Comparison of ENCODE assay signal across 18 cellular contexts in the genomic region with DNA sequence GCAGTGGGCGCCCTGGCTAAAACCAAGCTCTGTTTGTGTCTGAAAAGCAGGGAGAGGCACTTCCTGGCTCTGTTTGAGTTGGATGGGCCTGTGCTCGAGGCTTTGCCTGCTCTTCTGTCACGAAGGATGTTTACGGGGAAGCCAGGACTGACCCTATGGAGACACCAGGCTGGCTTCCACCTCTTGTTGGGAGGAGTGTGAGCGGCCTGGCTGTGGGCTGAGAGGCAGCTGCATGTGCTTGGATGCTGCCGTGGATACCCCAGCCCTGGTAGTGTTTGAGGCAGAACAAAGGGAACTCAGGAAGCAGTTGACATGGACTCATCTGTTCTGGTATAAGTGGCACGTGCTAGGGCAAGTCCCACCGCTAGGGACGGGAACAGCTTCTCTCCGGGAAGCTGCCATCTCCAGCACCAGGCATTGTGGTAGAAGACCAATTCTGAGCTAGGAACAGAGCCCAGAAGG. TPM values are rescaled to one million over a fixed set of nuclear protein-coding genes. Genes with fewer than 3 reads are reported as not detected.
DNase-seq lines count a peak whose midpoint lies in the region; ATAC-seq and TF ChIP-seq lines count a peak whose summit lies in the region.
"Had no signal": no experiment of that assay in that cellular context is flagged by ENCODE, and none has a peak within 500 bp of the region (broad histone marks: within the 10 kb centered on the region; RNA-seq: fewer than 3 reads in every experiment).

No MANE protein-coding gene starts in this region.

- H3K4me1 Mint-ChIP-seq in activated T-cell treated with anti-CD3 and anti-CD28 coated beads, Interleukin-2, amount 50 U/mL, for 24 hours (ENCODE audit: low read depth): no peaks in the 10 kb centered on the region
- H3K4me1 Mint-ChIP-seq in activated T-cell treated with anti-CD3 and anti-CD28 coated beads, Interleukin-2, amount 50 U/mL, for 4 hours (ENCODE audit: low read depth): no peaks in the 10 kb centered on the region
- peaks cover 28% of the 10 kb centered on the region for H3K4me1 Mint-ChIP-seq in HFFc6 (ENCODE audit: low read depth)

- peak; percentile 20 for DNase-seq in activated T-cell treated with anti-CD3 and anti-CD28 coated beads, Interleukin-2, amount 50 U/mL, for 24 hours
- no peak for DNase-seq in activated T-cell treated with anti-CD3 and anti-CD28 coated beads, Interleukin-2, amount 50 U/mL, for 4 hours
- DNase-seq in dermis blood vessel endothelial cell (peak; percentile 37), lung microvascular endothelial cell (ENCODE audit: low read depth in 2 of 2) (peak; percentile 23 to 97), suprapubic skin (ENCODE audit: low spot score in 2 of 2) (no peak), cerebellum (ENCODE audit: low spot score) (no peak), HFFc6 (no peak)
- DNase-seq: ACHN; activated CD8-positive, alpha-beta T cell treated with anti-CD3 and anti-CD28 coated beads for 36 hours; CD4-positive, alpha-beta T cell; glutamatergic neuron; islet precursor cell; mucosa of descending colon; NCI-H1092 treated with DMSO at 0.1 percent for 48 hours; SHP77 treated with DMSO at 0.1 percent for 48 hours; stimulated activated naive CD8-positive, alpha-beta T cell treated with anti-CD3 and anti-CD28 coated beads, Interleukin-15, Interleukin-2, amounts not matched to agents 100 U/mL and 50 U/mL, for 24 hours had no signal

- TF ChIP-seq EP300 in suprapubic skin (IDR thresholded peaks at IDR 0.05): no peak

- H3K36me3 Mint-ChIP-seq in activated T-cell treated with anti-CD3 and anti-CD28 coated beads, Interleukin-2, amount 50 U/mL, for 24 hours (ENCODE audit: low read depth): no peaks in the 10 kb centered on the region
- H3K36me3 Mint-ChIP-seq in activated T-cell treated with anti-CD3 and anti-CD28 coated beads, Interleukin-2, amount 50 U/mL, for 4 hours (ENCODE audit: insufficient read depth): no peaks in the 10 kb centered on the region
- no peaks in the 10 kb centered on the region for H3K36me3 Mint-ChIP-seq in HFFc6 (ENCODE audit: low read depth)

- H3K27ac ChIP-seq in suprapubic skin: peak overlapping the region; percentile 48

- no peak overlapping the region for H3K4me3 Mint-ChIP-seq in activated T-cell treated with anti-CD3 and anti-CD28 coated beads, Interleukin-2, amount 50 U/mL, for 24 hours
- no peak overlapping the region for H3K4me3 Mint-ChIP-seq in activated T-cell treated with anti-CD3 and anti-CD28 coated beads, Interleukin-2, amount 50 U/mL, for 4 hours
- no peak overlapping the region for H3K4me3 Mint-ChIP-seq in HFFc6
- H3K4me3 Mint-ChIP-seq: activated CD8-positive, alpha-beta T cell treated with anti-CD3 and anti-CD28 coated beads for 36 hours; CD4-positive, alpha-beta T cell had no signal

- no peaks in the 10 kb centered on the region for H3K9me3 ChIP-seq in suprapubic skin
- H3K9me3 ChIP-seq: adrenal gland had no signal

- peaks cover 12% of the 10 kb centered on the region for H3K4me1 ChIP-seq in suprapubic skin

- ATAC-seq in activated T-cell treated with anti-CD3 and anti-CD28 coated beads, Interleukin-2, amount 50 U/mL, for 4 hours: no peak
- ATAC-seq in HG03139 (IDR thresholded peaks at IDR 0.05; ENCODE audit: unreplicated experiment): no peak
- ATAC-seq: activated CD8-positive, alpha-beta T cell treated with anti-CD3 and anti-CD28 coated beads for 36 hours; mucosa of descending colon; stimulated activated naive CD8-positive, alpha-beta T cell treated with anti-CD3 and anti-CD28 coated beads, Interleukin-15, Interleukin-2, amounts not matched to agents 100 U/mL and 50 U/mL, for 24 hours had no signal

- no peaks in the 10 kb centered on the region for H3K27me3 ChIP-seq in suprapubic skin
- H3K27me3 ChIP-seq: adrenal gland had no signal

- H3K9me3 Mint-ChIP-seq in activated T-cell treated with anti-CD3 and anti-CD28 coated beads, Interleukin-2, amount 50 U/mL, for 24 hours: peaks cover 11% of the 10 kb centered on the region
- H3K9me3 Mint-ChIP-seq in activated T-cell treated with anti-CD3 and anti-CD28 coated beads, Interleukin-2, amount 50 U/mL, for 4 hours: peaks cover 6% of the 10 kb centered on the region
- H3K9me3 Mint-ChIP-seq in HFFc6: peaks cover 4% of the 10 kb centered on the region; the same call in 1 of the 2 replicates
- H3K9me3 Mint-ChIP-seq: CD4-positive, alpha-beta T cell had no signal

- no peak overlapping the region for H3K27ac Mint-ChIP-seq in activated T-cell treated with anti-CD3 and anti-CD28 coated beads, Interleukin-2, amount 50 U/mL, for 24 hours
- no peak overlapping the region for H3K27ac Mint-ChIP-seq in HFFc6
- H3K27ac Mint-ChIP-seq: activated CD8-positive, alpha-beta T cell treated with anti-CD3 and anti-CD28 coated beads for 36 hours; CD4-positive, alpha-beta T cell had no signal

- TF ChIP-seq CTCF in suprapubic skin (IDR thresholded peaks at IDR 0.05): no peak
- TF ChIP-seq CTCF in HFFc6 (IDR thresholded peaks at IDR 0.05): no peak

- no peak for TF ChIP-seq POLR2A in suprapubic skin (IDR thresholded peaks at IDR 0.05)

- no peak overlapping the region for H3K4me3 ChIP-seq in suprapubic skin
- H3K4me3 ChIP-seq: adrenal gland, mucosa of descending colon had no signal

- no peaks in the 10 kb centered on the region for H3K27me3 Mint-ChIP-seq in activated T-cell treated with anti-CD3 and anti-CD28 coated beads, Interleukin-2, amount 50 U/mL, for 24 hours
- no peaks in the 10 kb centered on the region for H3K27me3 Mint-ChIP-seq in activated T-cell treated with anti-CD3 and anti-CD28 coated beads, Interleukin-2, amount 50 U/mL, for 4 hours (ENCODE audit: low read depth)
- H3K27me3 Mint-ChIP-seq in HFFc6 (ENCODE audit: insufficient read depth): peaks cover 20% of the 10 kb centered on the region
- H3K27me3 Mint-ChIP-seq: activated CD8-positive, alpha-beta T cell treated with anti-CD3 and anti-CD28 coated beads for 36 hours; CD4-positive, alpha-beta T cell had no signal

- H3K36me3 ChIP-seq in suprapubic skin: no peaks in the 10 kb centered on the region
- H3K36me3 ChIP-seq: adrenal gland had no signal

- 82% methylated on average over 8 of the region's 10 CpGs for WGBS in suprapubic skin

RNA-seq across cellular contexts. Expression of a gene that starts 17.6 kb away (rescaled TPM):
- total RNA-seq in activated T-cell treated with anti-CD3 and anti-CD28 coated beads, Interleukin-2, amount 50 U/mL, for 4 hours: 10 to 100 TPM; 23.6 to 28.1 (median 25.4) TPM
- total RNA-seq in dermis blood vessel endothelial cell: 88.0 and 98.2 TPM in 2 replicates
- 66.5 and 123 TPM in 2 replicates for total RNA-seq in lung microvascular endothelial cell
- total RNA-seq in suprapubic skin: 10 to 100 TPM; 32.3 to 51.3 (median 44.0) TPM
- 46.5 TPM for total RNA-seq in cerebellum
- 10 to 100 TPM; 41.6 to 54.8 (median 44.7) TPM for total RNA-seq in HFFc6 (2021; fragmentation: NEBNext Ultra II Directional; extraction: Animal tissue kit (Norgen Biotek cat#: 25700))

Comparison
In these comparisons a context has a peak if more than half of its experiments do, and no peak if none do; other contexts are left out.
1. DNase-seq: peak in activated T-cell treated with anti-CD3 and anti-CD28 coated beads, Interleukin-2, amount 50 U/mL, for 24 hours (single experiment), dermis blood vessel endothelial cell (single experiment) and lung microvascular endothelial cell (2 of 2); none in activated T-cell treated with anti-CD3 and anti-CD28 coated beads, Interleukin-2, amount 50 U/mL, for 4 hours (single experiment), suprapubic skin (0 of 2), cerebellum (single experiment) and HFFc6 (single experiment).